ENCODE assay signal across 2 cellular contexts in genomic region chr12:119932921-119933320, GRCh38.
TF ChIP-seq lines count a peak whose summit lies in the region.

No MANE protein-coding gene starts in this region.

TF ChIP-seq in HepG2, 621 proteins besides CTCF, POLR2A, EP300 and RAD21:
- TF ChIP-seq MZF1 (CRISPR knock-in tag; IDR thresholded peaks at IDR 0.05; ENCODE audit: borderline replicate concordance): no peak
- no peak for TF ChIP-seq MLLT10 (CRISPR knock-in tag; IDR thresholded peaks at IDR 0.05)
- peak; percentile 69 for TF ChIP-seq ATF7 (IDR thresholded peaks at IDR 0.05)
- TF ChIP-seq ATF7 (CRISPR knock-in tag; IDR thresholded peaks at IDR 0.05): no peak

TF ChIP-seq in K562, 482 proteins besides CTCF, POLR2A, EP300 and RAD21:
- TF ChIP-seq E2F1 (CRISPR knock-in tag; IDR thresholded peaks at IDR 0.05) (no peak), PHB (CRISPR knock-in tag; IDR thresholded peaks at IDR 0.05) (no peak), ATF7 (IDR thresholded peaks at IDR 0.05) (0 out of 2 replicates have a peak, but pooled peaks have one; percentile 14), ETV1 (tag; conservative IDR thresholded peaks at IDR 0.05; ENCODE audit: low read depth) (no peak), PBX2 (CRISPR knock-in tag; IDR thresholded peaks at IDR 0.05; ENCODE audit: low read depth) (no peak), PBX2 (tag; conservative IDR thresholded peaks at IDR 0.05; ENCODE audit: low read depth) (no peak), DMBX1 (CRISPR knock-in tag; IDR thresholded peaks at IDR 0.05; ENCODE audit: borderline replicate concordance) (no peak)
